In the genomic region with DNA sequence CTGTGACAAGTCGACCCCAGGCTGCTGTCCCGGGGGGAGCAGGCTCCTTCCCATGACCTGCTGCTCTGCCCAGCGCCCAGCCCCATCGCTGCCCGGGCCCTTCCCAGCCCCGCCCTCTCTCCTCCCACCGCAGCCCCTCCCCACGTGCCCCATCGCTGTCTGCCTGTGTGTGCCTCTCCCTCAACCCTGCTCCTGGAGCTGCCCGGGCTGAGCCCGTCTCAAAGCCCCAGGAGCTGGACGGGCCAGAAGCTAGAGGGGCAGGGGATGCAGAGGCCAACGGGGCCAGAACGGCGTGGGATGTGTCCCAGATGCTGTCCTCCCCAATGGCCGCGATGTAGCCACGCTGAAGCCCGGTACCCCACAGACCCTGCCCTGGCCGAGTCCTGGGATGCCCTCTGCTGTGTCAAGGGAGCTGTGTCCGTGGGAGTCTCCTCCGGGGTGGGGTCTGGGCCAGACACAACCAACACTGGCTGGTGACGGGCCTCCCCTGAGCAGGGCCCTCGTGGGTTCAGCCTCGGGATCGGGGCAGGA, we compare ENCODE assay signal across 14 cellular contexts.
"Had no signal": no experiment of that assay in that cellular context is flagged by ENCODE, and none has a peak within 500 bp of the region (broad histone marks: within the 10 kb centered on the region; RNA-seq: fewer than 3 reads in every experiment).

No MANE protein-coding gene starts in this region.

- H3K27me3 ChIP-seq: ascending aorta, foreskin keratinocyte, heart left ventricle, tibial nerve had no signal

- H3K27ac Mint-ChIP-seq: activated CD4-positive, alpha-beta T cell treated with anti-CD3 and anti-CD28 coated beads, Interleukin-2, amount 10 ng/mL, durations not matched to agents 7 days and 5 days; activated naive CD8-positive, alpha-beta T cell treated with anti-CD3 and anti-CD28 coated beads, Interleukin-2, amount 50 U/mL, for 24 hours; activated T-cell treated with anti-CD3 and anti-CD28 coated beads, Interleukin-2, amount 50 U/mL, for 72 hours; progenitor cell of endocrine pancreas had no signal

- H3K27ac ChIP-seq: ascending aorta, foreskin keratinocyte, heart left ventricle, tibial nerve had no signal

- H3K4me3 Mint-ChIP-seq: activated CD4-positive, alpha-beta T cell treated with anti-CD3 and anti-CD28 coated beads, Interleukin-2, amount 10 ng/mL, durations not matched to agents 7 days and 5 days; activated naive CD8-positive, alpha-beta T cell treated with anti-CD3 and anti-CD28 coated beads, Interleukin-2, amount 50 U/mL, for 24 hours; activated T-cell treated with anti-CD3 and anti-CD28 coated beads, Interleukin-2, amount 50 U/mL, for 72 hours; naive thymus-derived CD8-positive, alpha-beta T cell had no signal

- H3K27me3 Mint-ChIP-seq: activated CD4-positive, alpha-beta T cell treated with anti-CD3 and anti-CD28 coated beads, Interleukin-2, amount 10 ng/mL, durations not matched to agents 7 days and 5 days; activated naive CD8-positive, alpha-beta T cell treated with anti-CD3 and anti-CD28 coated beads, Interleukin-2, amount 50 U/mL, for 24 hours; naive thymus-derived CD8-positive, alpha-beta T cell; progenitor cell of endocrine pancreas had no signal

- DNase-seq: activated CD4-positive, alpha-beta T cell treated with anti-CD3 and anti-CD28 coated beads, Interleukin-2, amount 10 ng/mL, durations not matched to agents 7 days and 5 days; activated CD4-positive, CD25-positive, alpha-beta regulatory T cell; activated naive CD4-positive, alpha-beta T cell; activated naive CD8-positive, alpha-beta T cell treated with anti-CD3 and anti-CD28 coated beads, Interleukin-2, amount 50 U/mL, for 24 hours; activated T-cell treated with anti-CD3 and anti-CD28 coated beads, Interleukin-2, amount 50 U/mL, for 72 hours; foreskin keratinocyte; naive thymus-derived CD8-positive, alpha-beta T cell; nucleus accumbens; stimulated activated CD4-positive, alpha-beta T cell treated with anti-CD3 and anti-CD28 coated beads, Interleukin-4, amount 100 ng/mL, for 24 hours; T-helper 2 cell had no signal

- ATAC-seq: activated naive CD8-positive, alpha-beta T cell treated with anti-CD3 and anti-CD28 coated beads, Interleukin-2, amount 50 U/mL, for 24 hours; foreskin keratinocyte; naive thymus-derived CD8-positive, alpha-beta T cell had no signal

- H3K4me1 Mint-ChIP-seq: activated naive CD8-positive, alpha-beta T cell treated with anti-CD3 and anti-CD28 coated beads, Interleukin-2, amount 50 U/mL, for 24 hours had no signal

- H3K4me3 ChIP-seq: ascending aorta, heart left ventricle, tibial nerve had no signal

- H3K36me3 ChIP-seq: ascending aorta had no signal

- H3K4me1 ChIP-seq: foreskin keratinocyte had no signal
